8 cellular contexts compared by ENCODE assay signal in genomic region chr12:75979181-75979580, GRCh38. TPM values are rescaled to one million over a fixed set of nuclear protein-coding genes. Genes with fewer than 3 reads are reported as not detected.
DNase-seq lines count a peak whose midpoint lies in the region; TF ChIP-seq lines count a peak whose summit lies in the region.

No MANE protein-coding gene starts in this region.

- no peaks in the 10 kb centered on the region for H3K9me3 ChIP-seq in BE2C

- H3K4me3 ChIP-seq in GM12865 (ENCODE audit: low read depth, low read length) (no peak overlapping the region), BE2C (ENCODE audit: low read depth, low read length) (no peak overlapping the region)

- H3K36me3 ChIP-seq in BE2C: no peaks in the 10 kb centered on the region

- no peaks in the 10 kb centered on the region for H3K36me3 Mint-ChIP-seq in activated naive CD8-positive, alpha-beta T cell
- no peaks in the 10 kb centered on the region for H3K36me3 Mint-ChIP-seq in mesothelial cell of epicardium

- no peaks in the 10 kb centered on the region for H3K9me3 Mint-ChIP-seq in activated naive CD8-positive, alpha-beta T cell (ENCODE audit: low read depth)
- no peaks in the 10 kb centered on the region for H3K9me3 Mint-ChIP-seq in mesothelial cell of epicardium

- no peak for TF ChIP-seq CTCF in GM12865 (IDR thresholded peaks at IDR 0.05; ENCODE audit: insufficient read depth, low read depth, low read length, missing control alignments)
- TF ChIP-seq CTCF in mesothelial cell of epicardium (IDR thresholded peaks at IDR 0.05; ENCODE audit: unreplicated experiment): no peak
- TF ChIP-seq CTCF in BE2C (IDR thresholded peaks at IDR 0.05; ENCODE audit: low read depth, low read length): no peak

- H3K4me1 Mint-ChIP-seq in activated naive CD8-positive, alpha-beta T cell (ENCODE audit: low read depth): peaks cover 68% of the 10 kb centered on the region
- peaks cover 28% of the 10 kb centered on the region for H3K4me1 Mint-ChIP-seq in mesothelial cell of epicardium

- H3K27ac Mint-ChIP-seq in activated naive CD8-positive, alpha-beta T cell: peak overlapping the region; percentile 99
- peak overlapping the region; percentile 11 for H3K27ac Mint-ChIP-seq in mesothelial cell of epicardium

- H3K27me3 ChIP-seq in BE2C: no peaks in the 10 kb centered on the region; the same call in 1 of the 2 replicates

- peak overlapping the region; percentile 82 for H3K4me3 Mint-ChIP-seq in activated naive CD8-positive, alpha-beta T cell
- H3K4me3 Mint-ChIP-seq in mesothelial cell of epicardium: no peak overlapping the region

- H3K27me3 Mint-ChIP-seq in activated naive CD8-positive, alpha-beta T cell: no peaks in the 10 kb centered on the region
- H3K27me3 Mint-ChIP-seq in mesothelial cell of epicardium (ENCODE audit: low read depth): no peaks in the 10 kb centered on the region

- DNase-seq in GM12865 (ENCODE audit: low read depth): peak; percentile 39
- DNase-seq in HK-2 (ENCODE audit: unreplicated experiment): peak; percentile 8
- no peak for DNase-seq in mesothelial cell of epicardium (ENCODE audit: low spot score in 2 of 2, unreplicated experiment in 2 of 2)
- DNase-seq in medulla oblongata (ENCODE audit: extremely low spot score): no peak
- DNase-seq in ecto neural progenitor cell (ENCODE audit: low spot score): no peak
- no peak for DNase-seq in BE2C
- DNase-seq in ureter (ENCODE audit: low spot score): no peak

- H3K4me1 ChIP-seq in BE2C: peaks cover 11% of the 10 kb centered on the region

RNA-seq across cellular contexts. Expression of gene PHLDA1, which starts 52.4 kb away (rescaled TPM):
- 23.4 to 24.4 TPM (median 23.6 TPM) in 3 replicates for total RNA-seq in mesothelial cell of epicardium
- 42.2 TPM for polyA plus RNA-seq in BE2C (2012; ENCODE audit: insufficient read depth, insufficient read length, low read depth)
- total RNA-seq in ureter: 10.7 TPM

Comparison
In these comparisons a context has a peak if more than half of its experiments do, and no peak if none do; other contexts are left out.
1. DNase-seq: peak in GM12865 (single experiment) and HK-2 (single experiment); none in mesothelial cell of epicardium (0 of 2), medulla oblongata (single experiment), ecto neural progenitor cell (single experiment), BE2C (single experiment) and ureter (single experiment).